In the genomic region with DNA sequence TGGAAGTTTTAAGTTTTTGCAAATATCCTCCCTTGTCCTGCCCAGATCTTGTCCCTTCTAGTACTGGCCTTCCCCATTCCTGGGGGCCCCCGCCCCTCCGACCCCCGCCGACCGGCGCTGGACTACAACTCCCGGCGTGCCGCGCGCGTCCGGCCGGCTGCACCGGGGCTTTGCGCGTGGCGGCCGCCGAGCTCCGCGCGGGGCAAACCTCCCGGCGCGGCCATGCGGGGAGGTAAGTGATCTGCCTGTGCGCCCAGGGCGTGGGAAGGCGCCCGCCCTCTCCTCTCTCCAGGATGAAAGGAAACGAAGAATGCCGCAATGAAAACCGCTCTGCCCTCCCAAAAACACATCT, we compare ENCODE assay signal across 8 cellular contexts. TPM values are rescaled to one million over a fixed set of nuclear protein-coding genes. Genes with fewer than 3 reads are reported as not detected.
DNase-seq lines count a peak whose midpoint lies in the region; ATAC-seq and TF ChIP-seq lines count a peak whose summit lies in the region.

No MANE protein-coding gene starts in this region.

- no peaks in the 10 kb centered on the region for H3K36me3 Mint-ChIP-seq in T-helper 2 cell treated with Interferon-gamma antibody and Interleukin-4, amounts not matched to agents 5 μg/mL and 100 μg/mL, for 36 hours (ENCODE audit: low read depth)

- peak overlapping the region; percentile 77 for H3K27ac Mint-ChIP-seq in T-helper 2 cell treated with Interferon-gamma antibody and Interleukin-4, amounts not matched to agents 5 μg/mL and 100 μg/mL, for 36 hours

- H3K27ac ChIP-seq in hepatocyte (peak overlapping the region; percentile 89), rectal smooth muscle tissue (ENCODE audit: low read depth, low read length) (peak overlapping the region; percentile 75)

- peak overlapping the region; percentile 99 for H2AFZ ChIP-seq in hepatocyte

- peaks cover 7% of the 10 kb centered on the region for H3K27me3 Mint-ChIP-seq in T-helper 2 cell treated with Interferon-gamma antibody and Interleukin-4, amounts not matched to agents 5 μg/mL and 100 μg/mL, for 36 hours (ENCODE audit: low read depth)

- H3K4me1 ChIP-seq in hepatocyte (ENCODE audit: insufficient read depth) (peaks cover 28% of the 10 kb centered on the region), rectal smooth muscle tissue (ENCODE audit: control insufficient read depth, insufficient read depth, low read length) (peaks cover 9% of the 10 kb centered on the region)

- no peaks in the 10 kb centered on the region for H4K20me1 ChIP-seq in hepatocyte (ENCODE audit: insufficient read depth, poor library complexity, severe bottlenecking)

- peaks cover 37% of the 10 kb centered on the region for H3K4me1 Mint-ChIP-seq in T-helper 2 cell treated with Interferon-gamma antibody and Interleukin-4, amounts not matched to agents 5 μg/mL and 100 μg/mL, for 36 hours (ENCODE audit: low read depth)

- H3K79me2 ChIP-seq in hepatocyte: no peaks in the 10 kb centered on the region

- TF ChIP-seq CTCF in hepatocyte (IDR thresholded peaks at IDR 0.05; ENCODE audit: poor library complexity): no peak

- no peaks in the 10 kb centered on the region for H3K9me3 ChIP-seq in hepatocyte (ENCODE audit: low read depth)

- peaks cover 6% of the 10 kb centered on the region for H3K9me3 Mint-ChIP-seq in T-helper 2 cell treated with Interferon-gamma antibody and Interleukin-4, amounts not matched to agents 5 μg/mL and 100 μg/mL, for 36 hours

- no peaks in the 10 kb centered on the region for H3K9me2 ChIP-seq in hepatocyte (replicated peaks; ENCODE audit: insufficient read depth)

- peak overlapping the region; percentile 88 for H3K9ac ChIP-seq in rectal smooth muscle tissue (ENCODE audit: low read length)

- peak; percentile 70 for DNase-seq in GDM1 (lab: John Stamatoyannopoulos, UW)
- peak; percentile 33 for DNase-seq in HT-29 (ENCODE audit: low spot score)
- peak; percentile 50 for DNase-seq in T-helper 2 cell treated with Interferon-gamma antibody and Interleukin-4, amounts not matched to agents 5 μg/mL and 100 μg/mL, for 36 hours (ENCODE audit: low spot score)
- DNase-seq in astrocyte of the hippocampus (ENCODE audit: low read depth, low spot score): peak; percentile 76
- peak; percentile 68 for DNase-seq in hepatocyte (ENCODE audit: low spot score)
- DNase-seq in NCI-H226: no peak

- under 1% methylated on average over 26 of the region's 34 CpGs for WGBS in hepatocyte (ENCODE audit: low lambda C conversion rate, missing lambda C conversion rate)

- H3K4me3 Mint-ChIP-seq in T-helper 2 cell treated with Interferon-gamma antibody and Interleukin-4, amounts not matched to agents 5 μg/mL and 100 μg/mL, for 36 hours: peak overlapping the region; percentile 84

- peak overlapping the region; percentile 89 for H3K4me3 ChIP-seq in hepatocyte
- peak overlapping the region; percentile 97 for H3K4me3 ChIP-seq in rectal smooth muscle tissue (ENCODE audit: low read length)

- H3K36me3 ChIP-seq in hepatocyte (replicated peaks; ENCODE audit: insufficient read depth, low read depth): no peaks in the 10 kb centered on the region
- H3K36me3 ChIP-seq in rectal smooth muscle tissue (ENCODE audit: control insufficient read depth, insufficient read depth, low read length): no peaks in the 10 kb centered on the region

- H3K27me3 ChIP-seq in hepatocyte: no peaks in the 10 kb centered on the region
- H3K27me3 ChIP-seq in rectal smooth muscle tissue (ENCODE audit: control insufficient read depth, insufficient read depth, low read length): no peaks in the 10 kb centered on the region

- peak overlapping the region; percentile 92 for H3K4me2 ChIP-seq in hepatocyte

- ATAC-seq in GM21381 (IDR thresholded peaks at IDR 0.05; ENCODE audit: unreplicated experiment): peak; percentile 70

RNA-seq across cellular contexts. Expression of gene SAMD13, which starts 3.2 kb away (rescaled TPM):
- total RNA-seq in HT-29 (2014; rRNA removed; shearing (Covaris generic)): 0.43 and 0.60 TPM in 2 replicates
- total RNA-seq in hepatocyte: 1.3 and 2.4 TPM in 2 replicates
- 0.88 and 2.6 TPM in 2 replicates for polyA plus RNA-seq in hepatocyte
